In genomic region chr18:36169938-36170337, GRCh38 we compare ENCODE assay signal across 28 cellular contexts. TPM values are rescaled to one million over a fixed set of nuclear protein-coding genes. Genes with fewer than 3 reads are reported as not detected.
"Had no signal": no experiment of that assay in that cellular context is flagged by ENCODE, and none has a peak within 500 bp of the region (broad histone marks: within the 10 kb centered on the region; RNA-seq: fewer than 3 reads in every experiment).

No MANE protein-coding gene starts in this region.

- H3K4me1 Mint-ChIP-seq: stimulated activated memory B cell treated with anti-CD40 and anti-IgM and Interleukin-4, amounts not matched to agents 10 μg/mL and 1 μg/mL and 100 μg/mL, for 72 hours; stimulated activated naive CD8-positive, alpha-beta T cell treated with anti-CD3 and anti-CD28 coated beads, Interleukin-15, amount 100 ng/mL, for 72 hours had no signal

- H3K27me3 ChIP-seq: heart right ventricle, left lung, ovary, right atrium auricular region, right lobe of liver, spleen, tibial nerve, uterus had no signal

- H3K4me3 Mint-ChIP-seq: mesothelial cell of epicardium; naive thymus-derived CD4-positive, alpha-beta T cell; natural killer cell treated with Interleukin-12 subunit alpha and Interleukin-12 subunit beta and Interleukin-15 and Interleukin-18, amount 100 ng/mL, for 72 hours; stimulated activated memory B cell treated with anti-CD40 and anti-IgM and Interleukin-4, amounts not matched to agents 10 μg/mL and 1 μg/mL and 100 μg/mL, for 72 hours; stimulated activated naive CD8-positive, alpha-beta T cell treated with anti-CD3 and anti-CD28 coated beads, Interleukin-15, amount 100 ng/mL, for 72 hours; type B pancreatic cell had no signal

- FAIRE-seq: keratinocyte, small intestine had no signal

- H3K4me3 ChIP-seq: heart right ventricle, left lung, lower lobe of right lung, ovary, right atrium auricular region, right lobe of liver, spleen, tibial nerve, uterus had no signal

- H3K4me1 ChIP-seq: heart right ventricle, left lung, lower lobe of right lung, right atrium auricular region, spleen, tibial nerve, uterus had no signal

- H3K36me3 ChIP-seq: ovary, uterus had no signal

- H3K9me3 ChIP-seq: heart right ventricle, left lung, lower lobe of right lung, ovary, right atrium auricular region, right lobe of liver, spleen, tibial nerve, uterus had no signal

- H3K27me3 Mint-ChIP-seq: naive thymus-derived CD4-positive, alpha-beta T cell; natural killer cell treated with Interleukin-12 subunit alpha and Interleukin-12 subunit beta and Interleukin-15 and Interleukin-18, amount 100 ng/mL, for 72 hours; progenitor cell of endocrine pancreas; stimulated activated memory B cell treated with anti-CD40 and anti-IgM and Interleukin-4, amounts not matched to agents 10 μg/mL and 1 μg/mL and 100 μg/mL, for 72 hours; stimulated activated naive CD8-positive, alpha-beta T cell treated with anti-CD3 and anti-CD28 coated beads, Interleukin-15, amount 100 ng/mL, for 72 hours; type B pancreatic cell had no signal

- H3K9me3 Mint-ChIP-seq: mesothelial cell of epicardium; naive thymus-derived CD4-positive, alpha-beta T cell; natural killer cell treated with Interleukin-12 subunit alpha and Interleukin-12 subunit beta and Interleukin-15 and Interleukin-18, amount 100 ng/mL, for 72 hours; stimulated activated memory B cell treated with anti-CD40 and anti-IgM and Interleukin-4, amounts not matched to agents 10 μg/mL and 1 μg/mL and 100 μg/mL, for 72 hours; stimulated activated naive CD8-positive, alpha-beta T cell treated with anti-CD3 and anti-CD28 coated beads, Interleukin-15, amount 100 ng/mL, for 72 hours; type B pancreatic cell had no signal

- ATAC-seq: heart right ventricle; left cardiac atrium; left lung; lower lobe of right lung; naive thymus-derived CD4-positive, alpha-beta T cell; natural killer cell treated with Interleukin-12 subunit alpha and Interleukin-12 subunit beta and Interleukin-15 and Interleukin-18, amount 100 ng/mL, for 72 hours; right lobe of liver; stimulated activated memory B cell treated with anti-CD40 and anti-IgM and Interleukin-4, amounts not matched to agents 10 μg/mL and 1 μg/mL and 100 μg/mL, for 72 hours; stimulated activated naive CD8-positive, alpha-beta T cell treated with anti-CD3 and anti-CD28 coated beads, Interleukin-15, amount 100 ng/mL, for 72 hours had no signal

- H3K27ac Mint-ChIP-seq: mesothelial cell of epicardium; natural killer cell treated with Interleukin-12 subunit alpha and Interleukin-12 subunit beta and Interleukin-15 and Interleukin-18, amount 100 ng/mL, for 72 hours; progenitor cell of endocrine pancreas; stimulated activated memory B cell treated with anti-CD40 and anti-IgM and Interleukin-4, amounts not matched to agents 10 μg/mL and 1 μg/mL and 100 μg/mL, for 72 hours; stimulated activated naive CD8-positive, alpha-beta T cell treated with anti-CD3 and anti-CD28 coated beads, Interleukin-15, amount 100 ng/mL, for 72 hours; type B pancreatic cell had no signal

- H3K27ac ChIP-seq: heart right ventricle, left lung, lower lobe of right lung, ovary, right atrium auricular region, right lobe of liver, spleen, tibial nerve, uterus had no signal

- DNase-seq: heart right ventricle; hippocampal formation; kidney glomerular epithelial cell; left cardiac atrium; left lung; lower lobe of right lung; mammary epithelial cell; mesenchymal stem cell; naive thymus-derived CD4-positive, alpha-beta T cell; ovary; right lobe of liver; small intestine; spleen; stimulated activated CD4-positive, alpha-beta T cell treated with anti-CD3 and anti-CD28 coated beads, Interleukin-4, amount 100 ng/mL, for 4 hours; stimulated activated CD8-positive, alpha-beta memory T cell treated with anti-CD3 and anti-CD28 coated beads, Interleukin-4, amount 100 ng/mL, for 48 hours; stimulated activated naive CD4-positive, alpha-beta T cell treated with Interleukin-2 at 50 U/mL for 16 hours; stimulated activated naive CD8-positive, alpha-beta T cell treated with anti-CD3 and anti-CD28 coated beads, Interleukin-15, amount 100 ng/mL, for 72 hours; substantia nigra; uterus had no signal

RNA-seq across cellular contexts. Expression of gene MOCOS, which starts 17.4 kb away (rescaled TPM):
- polyA plus RNA-seq: naive thymus-derived CD4-positive, alpha-beta T cell; neural cell had no signal
